9 cellular contexts compared by ENCODE assay signal in the genomic region with DNA sequence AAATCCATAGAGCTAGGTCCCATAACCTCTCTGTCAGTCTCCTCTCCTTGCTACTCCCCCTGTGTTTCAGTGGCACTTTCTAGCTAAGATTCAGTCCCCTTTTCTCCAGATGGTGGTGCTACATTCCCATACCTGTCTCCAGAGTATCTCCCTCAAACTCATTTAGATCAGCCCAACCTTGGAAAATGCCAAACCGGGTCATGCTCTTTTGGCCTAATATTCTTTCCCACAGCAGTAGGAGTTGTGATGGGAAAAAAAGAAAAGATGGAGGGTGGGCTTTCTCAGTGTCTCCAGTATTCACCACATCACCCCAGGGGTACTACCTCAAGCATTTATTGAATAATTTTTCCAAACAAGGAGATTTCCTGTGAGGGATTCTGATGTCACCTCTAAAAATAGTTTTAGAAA. TPM values are rescaled to one million over a fixed set of nuclear protein-coding genes. Genes with fewer than 3 reads are reported as not detected.
DNase-seq lines count a peak whose midpoint lies in the region; ATAC-seq, FAIRE-seq and TF ChIP-seq lines count a peak whose summit lies in the region.
"Had no signal": no experiment of that assay in that cellular context is flagged by ENCODE, and none has a peak within 500 bp of the region (broad histone marks: within the 10 kb centered on the region; RNA-seq: fewer than 3 reads in every experiment).

No MANE protein-coding gene starts in this region.

- intact Hi-C loops in PC-9 (cut with micrococcal nuclease; ENCODE audit: unreplicated experiment) = loop anchor here (1.0 to 10.0 kb wide), 5 partner anchors 24 to 277 kb away; partner anchors contain the start of gene PMF1
- intact Hi-C loops in HepG2 (cut with micrococcal nuclease; ENCODE audit: unreplicated experiment) = loop anchor here (1.0 kb wide), 2 partner anchors 51 to 128 kb away; no protein-coding TSS in a partner anchor

- H3K4me1 ChIP-seq in KMS-11 (ENCODE audit: low read depth, poor library complexity, severe bottlenecking) = peaks cover 67% of the 10 kb centered on the region
- peaks cover 41% of the 10 kb centered on the region for H3K4me1 ChIP-seq in PC-9 (replicated peaks; ENCODE audit: insufficient read depth)
- peaks cover 58% of the 10 kb centered on the region for H3K4me1 ChIP-seq in HepG2 (ENCODE audit: insufficient read depth, low read length)

- in situ Hi-C loops in HepG2 (cut with HindIII; ENCODE audit: extremely low pct_ligation_motif_present, low pct_unique_long_range_greater_than_20kb) = loop anchor here (10.0 kb wide), 1 partner anchor 47 kb away; no protein-coding TSS in a partner anchor

- peak; percentile 76 for DNase-seq in SIG-M5 treated with dmso at 0.1 percent for 504 hours (lab: John Stamatoyannopoulos, UW; ENCODE audit: unreplicated experiment)
- no peak for DNase-seq in SIG-M5 (lab: John Stamatoyannopoulos, UW)
- peak in 1 of 2 experiments; percentile 60 for DNase-seq in PC-9
- DNase-seq in central memory CD4-positive, alpha-beta T cell = peak; percentile 46
- peak; percentile 77 for DNase-seq in HepG2 (ENCODE audit: low spot score)
- DNase-seq in ureter (ENCODE audit: low spot score) = peak; percentile 45

- TF ChIP-seq RAD21 in HepG2 (CRISPR knock-in tag; IDR thresholded peaks at IDR 0.05) = peak; percentile 87

- peak; percentile 97 for FAIRE-seq in HepG2 (lab: Jason Lieb, UNC)

- POLR2A ChIA-PET in PC-9 (lab: Charles Lee; ENCODE audit: unreplicated experiment) (interaction anchor here (0.6 to 0.7 kb wide), 3 partner anchors 46 to 1002 kb away, joined by 3 to 29 read pairs (median 6); partner anchors contain the start of gene PMVK), HepG2 (lab: Yijun Ruan, JAX) (interaction anchor here (1.0 to 2.2 kb wide), 7 partner anchors 29 to 192 kb away, joined by 3 to 22 read pairs (median 5); partner anchors contain the start of gene ARHGEF2)

- H3K36me3 ChIP-seq in KMS-11 (ENCODE audit: insufficient read depth) (no peaks in the 10 kb centered on the region; the same call in 1 of the 2 replicates), PC-9 (ENCODE audit: low read depth) (peaks cover 6% of the 10 kb centered on the region; the same call in 1 of the 2 replicates), HepG2 (replicated peaks in 1 of 2; ENCODE audit: control insufficient read depth in 1 of 2, insufficient read depth in 2 of 2, low read length in 2 of 2) (no peaks in the 10 kb centered on the region)

- 0% methylated on average over 1 of the region's 1 CpG for WGBS in HepG2 (ENCODE audit: low lambda C conversion rate)

- H3K9me3 ChIP-seq in PC-9 (ENCODE audit: insufficient read depth, low read depth) (no peaks in the 10 kb centered on the region), HepG2 (ENCODE audit: low read length) (no peaks in the 10 kb centered on the region)

- H3K27me3 ChIP-seq in KMS-11 (ENCODE audit: insufficient read depth, low read depth) (no peaks in the 10 kb centered on the region), PC-9 (ENCODE audit: insufficient read depth, low read depth) (no peaks in the 10 kb centered on the region), HepG2 (ENCODE audit: control insufficient read depth in 1 of 2, insufficient read depth in 2 of 2, low read length in 2 of 2) (no peaks in the 10 kb centered on the region; a peak in 1 of 5 replicates)

- H3K9me2 ChIP-seq in PC-9 (ENCODE audit: insufficient read depth) = no peaks in the 10 kb centered on the region

- H2AFZ ChIP-seq in KMS-11 (ENCODE audit: low read depth) (no peak overlapping the region), PC-9 (no peak overlapping the region), HepG2 (ENCODE audit: low read length) (no peak overlapping the region)

- no peak for TF ChIP-seq POLR2A in HepG2 (IDR thresholded peaks at IDR 0.05; ENCODE audit: insufficient read depth in 1 of 2, low read depth in 2 of 2, low read length in 2 of 2)

- H3F3A ChIP-seq in PC-9 (ENCODE audit: insufficient read depth, low read depth) = peaks cover 54% of the 10 kb centered on the region

- no TSS peak for BruUV-seq in PC-9 (replicated peaks; lab: Mats Ljungman, UMichigan)
- no TSS peak for BruUV-seq in HepG2 (replicated peaks; lab: Mats Ljungman, UMichigan)

- no peak for TF ChIP-seq EP300 in HepG2 (IDR thresholded peaks at IDR 0.05; ENCODE audit: low read depth in 2 of 2, low read length in 2 of 2)
- TF ChIP-seq EP300 in HepG2 (CRISPR knock-in tag; IDR thresholded peaks at IDR 0.05; ENCODE audit: borderline replicate concordance) = no peak

- H3K9ac ChIP-seq in KMS-11 = no peak overlapping the region
- no peak overlapping the region for H3K9ac ChIP-seq in HepG2 (ENCODE audit: insufficient read depth, low read depth, low read length)

- ATAC-seq in HepG2 (peak; percentile 11; the same call in 1 of the 3 replicates), HG03521 (IDR thresholded peaks at IDR 0.05; ENCODE audit: unreplicated experiment) (no peak)

- H4K20me1 ChIP-seq in KMS-11 (ENCODE audit: insufficient read depth) (no peaks in the 10 kb centered on the region), PC-9 (ENCODE audit: insufficient read depth) (peaks cover 2% of the 10 kb centered on the region; the same call in 1 of the 2 replicates), HepG2 (ENCODE audit: insufficient read depth, low read length) (no peaks in the 10 kb centered on the region)

- CTCF ChIA-PET in PC-9 (lab: Charles Lee) = interaction anchor here (0.7 to 1.2 kb wide), 5 partner anchors 52 to 162 kb away, joined by 3 to 16 read pairs (median 7); no protein-coding TSS in a partner anchor
- CTCF ChIA-PET in HepG2 (lab: Yijun Ruan, JAX; ENCODE audit: low intra/inter-chr PET ratio, low total read pairs) = interaction anchor here (1.4 to 1.8 kb wide), 3 partner anchors 45 to 128 kb away, joined by 4 to 32 read pairs (median 8); no protein-coding TSS in a partner anchor

- H3K4me3 ChIP-seq in KMS-11 (IDR thresholded peaks at IDR 0.05; ENCODE audit: insufficient read depth, low read depth, low read length) (no peak overlapping the region), PC-9 (no peak overlapping the region), HepG2 (replicated peaks in 1 of 3; ENCODE audit: insufficient read depth in 1 of 3, low read depth in 2 of 3, low read length in 3 of 3) (no peak overlapping the region)

- H3K79me2 ChIP-seq in KMS-11 (ENCODE audit: insufficient read depth, low read depth) (peaks cover 16% of the 10 kb centered on the region), PC-9 (ENCODE audit: low read depth) (peaks cover 10% of the 10 kb centered on the region), HepG2 (ENCODE audit: insufficient read depth, low read length) (peaks cover 10% of the 10 kb centered on the region)

- H3K4me2 ChIP-seq in KMS-11 = 0 out of 2 replicates have a peak overlapping the region, but pooled peaks have one; percentile 3
- H3K4me2 ChIP-seq in PC-9 = no peak overlapping the region
- H3K4me2 ChIP-seq in HepG2 (ENCODE audit: low read depth, low read length) = no peak overlapping the region

- TF ChIP-seq CTCF in KMS-11 (conservative IDR thresholded peaks at IDR 0.05; ENCODE audit: low read depth, low read length) = peak; percentile 96
- TF ChIP-seq CTCF in PC-9 (conservative IDR thresholded peaks at IDR 0.05) = peak; percentile 77
- peak; percentile 93 for TF ChIP-seq CTCF in HepG2 (CRISPR knock-in tag; IDR thresholded peaks at IDR 0.05)

- H3K27ac ChIP-seq in KMS-11 = no peak overlapping the region
- peak overlapping the region; percentile 18; the same call in 1 of the 2 replicates for H3K27ac ChIP-seq in PC-9
- no peak overlapping the region for H3K27ac ChIP-seq in HepG2 (ENCODE audit: extremely low read length, insufficient read depth, low read length)

RNA-seq across cellular contexts. Expression of gene RXFP4, which starts 3.2 kb away (rescaled TPM):
- total RNA-seq in PC-9 (2021) = 0.33 TPM in 1 of 2 replicates, not detected in the other
- total RNA-seq in HepG2 (2016; rRNA removed; fragmentation: Illumina TruSeq; extraction: Trizol) = 0.38 TPM in 1 of 2 replicates, not detected in the other
- total RNA-seq in HepG2 (2016; cell fraction: cytosol; rRNA removed; fragmentation: Illumina TruSeq; extraction: Trizol; ENCODE audit: low read depth) = not detected in 2 replicates
- 0.25 and 0.28 TPM in 2 replicates for total RNA-seq in HepG2 (2016; cell fraction: insoluble cytoplasmic fraction; rRNA removed; fragmentation: Illumina TruSeq; extraction: Trizol)
- total RNA-seq in HepG2 (2016; cell fraction: membrane; rRNA removed; fragmentation: Illumina TruSeq; extraction: Trizol) = not detected in 2 replicates
- 0.31 TPM in 1 of 2 replicates, not detected in the other for total RNA-seq in HepG2 (2016; cell fraction: nucleus; rRNA removed; fragmentation: Illumina TruSeq; extraction: Trizol)
- polyA plus RNA-seq in HepG2 (2011; rRNA removed) = 1.4 and 1.9 TPM in 2 replicates
- polyA plus RNA-seq in HepG2 (2011; cell fraction: cytosol; rRNA removed) = 1.3 and 2.1 TPM in 2 replicates
- polyA plus RNA-seq in HepG2 (2011; cell fraction: nucleus; rRNA removed) = 0.42 and 0.48 TPM in 2 replicates
- polyA plus RNA-seq in HepG2 (2012) = 0.48 and 0.72 TPM in 2 replicates
- 0.08 TPM in 1 of 2 replicates, not detected in the other for polyA plus RNA-seq in HepG2 (2016; cell fraction: cytosol; fragmentation: Illumina TruSeq; extraction: Trizol; ENCODE audit: low read depth)
- not detected in 2 replicates for polyA plus RNA-seq in HepG2 (2016; cell fraction: insoluble cytoplasmic fraction; fragmentation: Illumina TruSeq; extraction: Trizol; ENCODE audit: low read depth)
- not detected in 2 replicates for polyA plus RNA-seq in HepG2 (2016; cell fraction: membrane; fragmentation: Illumina TruSeq; extraction: Trizol; ENCODE audit: low read depth)
- 0.64 and 0.79 TPM in 2 replicates for polyA plus RNA-seq in HepG2 (2016; cell fraction: nucleus; fragmentation: Illumina TruSeq; extraction: Trizol; ENCODE audit: insufficient read depth, low read depth)
- polyA minus RNA-seq in HepG2 (2011; rRNA and poly(A)+ RNA removed; ENCODE audit: low replicate concordance) = 1.4 and 2.7 TPM in 2 replicates
- polyA minus RNA-seq in HepG2 (2011; cell fraction: cytosol; rRNA and poly(A)+ RNA removed) = 0.49 TPM in 1 of 2 replicates, not detected in the other
- polyA minus RNA-seq in HepG2 (2011; cell fraction: nucleus; rRNA and poly(A)+ RNA removed) = 0.39 and 1.1 TPM in 2 replicates
- total RNA-seq in ureter = not detected
- total RNA-seq: subcutaneous adipose tissue had no signal

RNA-seq across cellular contexts. Expression of gene KHDC4, which starts 4.0 kb away (rescaled TPM):
- total RNA-seq in PC-9 (2021) = 63.4 and 68.8 TPM in 2 replicates
- 15.9 and 33.5 TPM in 2 replicates for total RNA-seq in HepG2 (2016; rRNA removed; fragmentation: Illumina TruSeq; extraction: Trizol)
- total RNA-seq in HepG2 (2016; cell fraction: cytosol; rRNA removed; fragmentation: Illumina TruSeq; extraction: Trizol; ENCODE audit: low read depth) = 17.8 and 22.2 TPM in 2 replicates
- 17.1 and 30.7 TPM in 2 replicates for total RNA-seq in HepG2 (2016; cell fraction: insoluble cytoplasmic fraction; rRNA removed; fragmentation: Illumina TruSeq; extraction: Trizol)
- 16.0 and 18.2 TPM in 2 replicates for total RNA-seq in HepG2 (2016; cell fraction: membrane; rRNA removed; fragmentation: Illumina TruSeq; extraction: Trizol)
- 51.8 and 57.5 TPM in 2 replicates for total RNA-seq in HepG2 (2016; cell fraction: nucleus; rRNA removed; fragmentation: Illumina TruSeq; extraction: Trizol)
- 74.5 and 92.0 TPM in 2 replicates for polyA plus RNA-seq in HepG2 (2011; rRNA removed)
- polyA plus RNA-seq in HepG2 (2011; cell fraction: cytosol; rRNA removed) = 35.4 and 38.7 TPM in 2 replicates
- 126 and 134 TPM in 2 replicates for polyA plus RNA-seq in HepG2 (2011; cell fraction: nucleus; rRNA removed)
- 37.2 and 38.4 TPM in 2 replicates for polyA plus RNA-seq in HepG2 (2012)
- 2.1 and 2.5 TPM in 2 replicates for polyA plus RNA-seq in HepG2 (2016; cell fraction: cytosol; fragmentation: Illumina TruSeq; extraction: Trizol; ENCODE audit: low read depth)
- polyA plus RNA-seq in HepG2 (2016; cell fraction: insoluble cytoplasmic fraction; fragmentation: Illumina TruSeq; extraction: Trizol; ENCODE audit: low read depth) = 14.7 and 16.3 TPM in 2 replicates
- polyA plus RNA-seq in HepG2 (2016; cell fraction: membrane; fragmentation: Illumina TruSeq; extraction: Trizol; ENCODE audit: low read depth) = 4.2 and 4.7 TPM in 2 replicates
- polyA plus RNA-seq in HepG2 (2016; cell fraction: nucleus; fragmentation: Illumina TruSeq; extraction: Trizol; ENCODE audit: insufficient read depth, low read depth) = 113 and 121 TPM in 2 replicates
- polyA minus RNA-seq in HepG2 (2011; rRNA and poly(A)+ RNA removed; ENCODE audit: low replicate concordance) = 83.9 and 155 TPM in 2 replicates
- polyA minus RNA-seq in HepG2 (2011; cell fraction: cytosol; rRNA and poly(A)+ RNA removed) = 19.6 and 24.9 TPM in 2 replicates
- polyA minus RNA-seq in HepG2 (2011; cell fraction: nucleus; rRNA and poly(A)+ RNA removed) = 113 and 148 TPM in 2 replicates
- total RNA-seq in ureter = 83.8 TPM

RNA-seq across cellular contexts. Expression of gene RIT1, which starts 27.1 kb away (rescaled TPM):
- total RNA-seq in PC-9 (2021) = 55.8 and 59.2 TPM in 2 replicates
- 12.2 and 15.9 TPM in 2 replicates for total RNA-seq in HepG2 (2016; rRNA removed; fragmentation: Illumina TruSeq; extraction: Trizol)
- total RNA-seq in HepG2 (2016; cell fraction: cytosol; rRNA removed; fragmentation: Illumina TruSeq; extraction: Trizol; ENCODE audit: low read depth) = 1.8 and 2.7 TPM in 2 replicates
- total RNA-seq in HepG2 (2016; cell fraction: insoluble cytoplasmic fraction; rRNA removed; fragmentation: Illumina TruSeq; extraction: Trizol) = 12.0 and 18.3 TPM in 2 replicates
- total RNA-seq in HepG2 (2016; cell fraction: membrane; rRNA removed; fragmentation: Illumina TruSeq; extraction: Trizol) = 3.7 and 5.0 TPM in 2 replicates
- total RNA-seq in HepG2 (2016; cell fraction: nucleus; rRNA removed; fragmentation: Illumina TruSeq; extraction: Trizol) = 5.1 and 6.9 TPM in 2 replicates
- polyA plus RNA-seq in HepG2 (2011; rRNA removed) = 29.3 and 32.2 TPM in 2 replicates
- 27.0 and 36.8 TPM in 2 replicates for polyA plus RNA-seq in HepG2 (2011; cell fraction: cytosol; rRNA removed)
- polyA plus RNA-seq in HepG2 (2011; cell fraction: nucleus; rRNA removed) = 10.2 and 15.6 TPM in 2 replicates
- polyA plus RNA-seq in HepG2 (2012) = 14.8 and 19.9 TPM in 2 replicates
- 1.3 and 1.4 TPM in 2 replicates for polyA plus RNA-seq in HepG2 (2016; cell fraction: cytosol; fragmentation: Illumina TruSeq; extraction: Trizol; ENCODE audit: low read depth)
- 12.1 and 13.9 TPM in 2 replicates for polyA plus RNA-seq in HepG2 (2016; cell fraction: insoluble cytoplasmic fraction; fragmentation: Illumina TruSeq; extraction: Trizol; ENCODE audit: low read depth)
- polyA plus RNA-seq in HepG2 (2016; cell fraction: membrane; fragmentation: Illumina TruSeq; extraction: Trizol; ENCODE audit: low read depth) = 1.8 and 2.0 TPM in 2 replicates
- polyA plus RNA-seq in HepG2 (2016; cell fraction: nucleus; fragmentation: Illumina TruSeq; extraction: Trizol; ENCODE audit: insufficient read depth, low read depth) = 13.6 and 15.1 TPM in 2 replicates
- polyA minus RNA-seq in HepG2 (2011; rRNA and poly(A)+ RNA removed; ENCODE audit: low replicate concordance) = 23.7 and 26.0 TPM in 2 replicates
- 16.1 and 17.4 TPM in 2 replicates for polyA minus RNA-seq in HepG2 (2011; cell fraction: cytosol; rRNA and poly(A)+ RNA removed)
- 11.6 and 20.5 TPM in 2 replicates for polyA minus RNA-seq in HepG2 (2011; cell fraction: nucleus; rRNA and poly(A)+ RNA removed)
- total RNA-seq in ureter = 29.8 TPM

RNA-seq across cellular contexts. Expression of gene ARHGEF2, which starts 40.1 kb away (rescaled TPM):
- total RNA-seq in PC-9 (2021) = 85.0 and 93.9 TPM in 2 replicates
- total RNA-seq in HepG2 (2016; rRNA removed; fragmentation: Illumina TruSeq; extraction: Trizol) = 15.0 and 16.1 TPM in 2 replicates
- total RNA-seq in HepG2 (2016; cell fraction: cytosol; rRNA removed; fragmentation: Illumina TruSeq; extraction: Trizol; ENCODE audit: low read depth) = 7.7 and 8.4 TPM in 2 replicates
- total RNA-seq in HepG2 (2016; cell fraction: insoluble cytoplasmic fraction; rRNA removed; fragmentation: Illumina TruSeq; extraction: Trizol) = 12.9 and 18.6 TPM in 2 replicates
- total RNA-seq in HepG2 (2016; cell fraction: membrane; rRNA removed; fragmentation: Illumina TruSeq; extraction: Trizol) = 10.3 and 11.1 TPM in 2 replicates
- 13.2 and 15.5 TPM in 2 replicates for total RNA-seq in HepG2 (2016; cell fraction: nucleus; rRNA removed; fragmentation: Illumina TruSeq; extraction: Trizol)
- 32.1 and 33.1 TPM in 2 replicates for polyA plus RNA-seq in HepG2 (2011; rRNA removed)
- 15.2 and 17.5 TPM in 2 replicates for polyA plus RNA-seq in HepG2 (2011; cell fraction: cytosol; rRNA removed)
- 104 and 108 TPM in 2 replicates for polyA plus RNA-seq in HepG2 (2011; cell fraction: nucleus; rRNA removed)
- 28.0 and 37.8 TPM in 2 replicates for polyA plus RNA-seq in HepG2 (2012)
- 1.9 and 2.0 TPM in 2 replicates for polyA plus RNA-seq in HepG2 (2016; cell fraction: cytosol; fragmentation: Illumina TruSeq; extraction: Trizol; ENCODE audit: low read depth)
- polyA plus RNA-seq in HepG2 (2016; cell fraction: insoluble cytoplasmic fraction; fragmentation: Illumina TruSeq; extraction: Trizol; ENCODE audit: low read depth) = 13.1 and 13.4 TPM in 2 replicates
- polyA plus RNA-seq in HepG2 (2016; cell fraction: membrane; fragmentation: Illumina TruSeq; extraction: Trizol; ENCODE audit: low read depth) = 3.6 and 3.8 TPM in 2 replicates
- 34.1 and 35.2 TPM in 2 replicates for polyA plus RNA-seq in HepG2 (2016; cell fraction: nucleus; fragmentation: Illumina TruSeq; extraction: Trizol; ENCODE audit: insufficient read depth, low read depth)
- 54.1 and 96.8 TPM in 2 replicates for polyA minus RNA-seq in HepG2 (2011; rRNA and poly(A)+ RNA removed; ENCODE audit: low replicate concordance)
- 17.6 and 19.9 TPM in 2 replicates for polyA minus RNA-seq in HepG2 (2011; cell fraction: cytosol; rRNA and poly(A)+ RNA removed)
- polyA minus RNA-seq in HepG2 (2011; cell fraction: nucleus; rRNA and poly(A)+ RNA removed) = 50.0 and 65.8 TPM in 2 replicates
- total RNA-seq in ureter = 104 TPM
